Comparison of ENCODE assay signal across 20 cellular contexts in genomic region chr1:175480343-175480827, GRCh38.
"Had no signal": no experiment of that assay in that cellular context is flagged by ENCODE, and none has a peak within 500 bp of the region (broad histone marks: within the 10 kb centered on the region; RNA-seq: fewer than 3 reads in every experiment).

No MANE protein-coding gene starts in this region.

- H3K36me3 Mint-ChIP-seq: activated naive CD4-positive, alpha-beta T cell treated with anti-CD3 and anti-CD28 coated beads, Interleukin-2, amount 10 ng/mL, durations not matched to agents 7 days and 5 days; activated naive CD8-positive, alpha-beta T cell treated with anti-CD3 and anti-CD28 coated beads for 36 hours had no signal

- H3K4me2 ChIP-seq: PC-9 had no signal

- H3K27me3 ChIP-seq: brain microvascular endothelial cell, cardiac muscle cell had no signal

- H3K4me3 Mint-ChIP-seq: activated CD4-positive, alpha-beta memory T cell treated with anti-CD3 and anti-CD28 coated beads, Interleukin-2, amount 10 ng/mL, durations not matched to agents 7 days and 5 days; activated CD4-positive, alpha-beta T cell treated with anti-CD3 and anti-CD28 coated beads for 36 hours; activated naive CD4-positive, alpha-beta T cell treated with anti-CD3 and anti-CD28 coated beads, Interleukin-2, amount 10 ng/mL, durations not matched to agents 7 days and 5 days; activated naive CD8-positive, alpha-beta T cell treated with anti-CD3 and anti-CD28 coated beads for 36 hours; activated T-helper 17 cell treated with anti-CD3 and anti-CD28 coated beads, Interleukin-2, amount 50 U/mL, for 72 hours; T-helper 17 cell had no signal

- H3K4me1 Mint-ChIP-seq: activated CD4-positive, alpha-beta T cell treated with anti-CD3 and anti-CD28 coated beads for 36 hours; activated naive CD4-positive, alpha-beta T cell treated with anti-CD3 and anti-CD28 coated beads, Interleukin-2, amount 10 ng/mL, durations not matched to agents 7 days and 5 days; activated naive CD8-positive, alpha-beta T cell treated with anti-CD3 and anti-CD28 coated beads for 36 hours; activated T-helper 17 cell treated with anti-CD3 and anti-CD28 coated beads, Interleukin-2, amount 50 U/mL, for 72 hours had no signal

- H3K4me3 ChIP-seq: cardiac muscle cell, PC-9 had no signal

- H3K9me3 Mint-ChIP-seq: activated CD4-positive, alpha-beta memory T cell treated with anti-CD3 and anti-CD28 coated beads, Interleukin-2, amount 10 ng/mL, durations not matched to agents 7 days and 5 days; activated naive CD4-positive, alpha-beta T cell treated with anti-CD3 and anti-CD28 coated beads, Interleukin-2, amount 10 ng/mL, durations not matched to agents 7 days and 5 days; activated naive CD8-positive, alpha-beta T cell treated with anti-CD3 and anti-CD28 coated beads for 36 hours; activated T-helper 17 cell treated with anti-CD3 and anti-CD28 coated beads, Interleukin-2, amount 50 U/mL, for 72 hours had no signal

- H3K27ac ChIP-seq: brain microvascular endothelial cell, cardiac muscle cell, PC-9, VCaP had no signal

- H3K36me3 ChIP-seq: brain microvascular endothelial cell, cardiac muscle cell had no signal

- ATAC-seq: activated CD4-positive, alpha-beta T cell treated with anti-CD3 and anti-CD28 coated beads for 36 hours; T-helper 17 cell had no signal

- H2AFZ ChIP-seq: PC-9 had no signal

- H3K27ac Mint-ChIP-seq: activated CD4-positive, alpha-beta memory T cell treated with anti-CD3 and anti-CD28 coated beads, Interleukin-2, amount 10 ng/mL, durations not matched to agents 7 days and 5 days; activated CD4-positive, alpha-beta T cell treated with anti-CD3 and anti-CD28 coated beads for 36 hours; activated naive CD4-positive, alpha-beta T cell treated with anti-CD3 and anti-CD28 coated beads, Interleukin-2, amount 10 ng/mL, durations not matched to agents 7 days and 5 days; activated naive CD8-positive, alpha-beta T cell treated with anti-CD3 and anti-CD28 coated beads for 36 hours; activated T-helper 17 cell treated with anti-CD3 and anti-CD28 coated beads, Interleukin-2, amount 50 U/mL, for 72 hours; T-helper 17 cell had no signal

- DNase-seq: activated CD4-positive, alpha-beta memory T cell treated with anti-CD3 and anti-CD28 coated beads, Interleukin-2, amount 10 ng/mL, durations not matched to agents 7 days and 5 days; activated CD4-positive, alpha-beta T cell treated with anti-CD3 and anti-CD28 coated beads for 36 hours; activated CD4-positive, alpha-beta T cell treated with anti-CD3 and anti-CD28 coated beads, Interleukin-2, amount 50 U/mL, for 1 hour; activated gamma-delta T cell; activated naive CD4-positive, alpha-beta T cell treated with anti-CD3 and anti-CD28 coated beads, Interleukin-2, amount 10 ng/mL, durations not matched to agents 7 days and 5 days; activated naive CD8-positive, alpha-beta T cell treated with anti-CD3 and anti-CD28 coated beads for 36 hours; activated T-cell treated with anti-CD3 and anti-CD28 coated beads for 4 hours; activated T-cell treated with anti-CD3 and anti-CD28 coated beads, Interleukin-2, amount 50 U/mL, for 48 hours; cerebellar nuclear complex; NCI-H1092; NCI-H2171; NCI-H524 treated with DMSO at 0.1 percent for 48 hours; SIG-M5; T-helper 17 cell; T-helper 9 cell had no signal
